3 cellular contexts compared by ENCODE assay signal in genomic region chr11:122742350-122742749, GRCh38.
TF ChIP-seq lines count a peak whose summit lies in the region.

No MANE protein-coding gene starts in this region.

TF ChIP-seq in liver, 16 proteins besides CTCF, POLR2A, EP300 and RAD21:
- TF ChIP-seq TAF1 (conservative IDR thresholded peaks at IDR 0.05) = no peak
- TF ChIP-seq NR2F2 (IDR thresholded peaks at IDR 0.05) = no peak
- no peak for TF ChIP-seq EGR1 (IDR thresholded peaks at IDR 0.05; ENCODE audit: low read depth in 2 of 2)
- TF ChIP-seq ZBTB33 (IDR thresholded peaks at IDR 0.05) = no peak
- no peak for TF ChIP-seq HNF4A (conservative IDR thresholded peaks at IDR 0.05)

TF ChIP-seq in HepG2, 621 proteins besides CTCF, POLR2A, EP300 and RAD21:
- TF ChIP-seq CBFB (CRISPR knock-in tag; IDR thresholded peaks at IDR 0.05) (no peak), ATM (IDR thresholded peaks at IDR 0.05; ENCODE audit: borderline replicate concordance) (no peak), BORCS8-MEF2B (CRISPR knock-in tag; IDR thresholded peaks at IDR 0.05) (no peak), SMAD3 (CRISPR knock-in tag; IDR thresholded peaks at IDR 0.05) (no peak), JDP2 (CRISPR knock-in tag; IDR thresholded peaks at IDR 0.05; ENCODE audit: borderline replicate concordance) (no peak), ZNF703 (CRISPR knock-in tag; IDR thresholded peaks at IDR 0.05; ENCODE audit: borderline replicate concordance) (no peak), ZC3H13 (CRISPR knock-in tag; IDR thresholded peaks at IDR 0.05) (no peak), KMT2A (CRISPR knock-in tag; IDR thresholded peaks at IDR 0.05) (no peak), ASH2L (IDR thresholded peaks at IDR 0.05; ENCODE audit: insufficient read length, low read depth, low read length) (no peak), SIX1 (CRISPR knock-in tag; IDR thresholded peaks at IDR 0.05; ENCODE audit: borderline replicate concordance) (no peak)
- TF ChIP-seq, protein P1, sequence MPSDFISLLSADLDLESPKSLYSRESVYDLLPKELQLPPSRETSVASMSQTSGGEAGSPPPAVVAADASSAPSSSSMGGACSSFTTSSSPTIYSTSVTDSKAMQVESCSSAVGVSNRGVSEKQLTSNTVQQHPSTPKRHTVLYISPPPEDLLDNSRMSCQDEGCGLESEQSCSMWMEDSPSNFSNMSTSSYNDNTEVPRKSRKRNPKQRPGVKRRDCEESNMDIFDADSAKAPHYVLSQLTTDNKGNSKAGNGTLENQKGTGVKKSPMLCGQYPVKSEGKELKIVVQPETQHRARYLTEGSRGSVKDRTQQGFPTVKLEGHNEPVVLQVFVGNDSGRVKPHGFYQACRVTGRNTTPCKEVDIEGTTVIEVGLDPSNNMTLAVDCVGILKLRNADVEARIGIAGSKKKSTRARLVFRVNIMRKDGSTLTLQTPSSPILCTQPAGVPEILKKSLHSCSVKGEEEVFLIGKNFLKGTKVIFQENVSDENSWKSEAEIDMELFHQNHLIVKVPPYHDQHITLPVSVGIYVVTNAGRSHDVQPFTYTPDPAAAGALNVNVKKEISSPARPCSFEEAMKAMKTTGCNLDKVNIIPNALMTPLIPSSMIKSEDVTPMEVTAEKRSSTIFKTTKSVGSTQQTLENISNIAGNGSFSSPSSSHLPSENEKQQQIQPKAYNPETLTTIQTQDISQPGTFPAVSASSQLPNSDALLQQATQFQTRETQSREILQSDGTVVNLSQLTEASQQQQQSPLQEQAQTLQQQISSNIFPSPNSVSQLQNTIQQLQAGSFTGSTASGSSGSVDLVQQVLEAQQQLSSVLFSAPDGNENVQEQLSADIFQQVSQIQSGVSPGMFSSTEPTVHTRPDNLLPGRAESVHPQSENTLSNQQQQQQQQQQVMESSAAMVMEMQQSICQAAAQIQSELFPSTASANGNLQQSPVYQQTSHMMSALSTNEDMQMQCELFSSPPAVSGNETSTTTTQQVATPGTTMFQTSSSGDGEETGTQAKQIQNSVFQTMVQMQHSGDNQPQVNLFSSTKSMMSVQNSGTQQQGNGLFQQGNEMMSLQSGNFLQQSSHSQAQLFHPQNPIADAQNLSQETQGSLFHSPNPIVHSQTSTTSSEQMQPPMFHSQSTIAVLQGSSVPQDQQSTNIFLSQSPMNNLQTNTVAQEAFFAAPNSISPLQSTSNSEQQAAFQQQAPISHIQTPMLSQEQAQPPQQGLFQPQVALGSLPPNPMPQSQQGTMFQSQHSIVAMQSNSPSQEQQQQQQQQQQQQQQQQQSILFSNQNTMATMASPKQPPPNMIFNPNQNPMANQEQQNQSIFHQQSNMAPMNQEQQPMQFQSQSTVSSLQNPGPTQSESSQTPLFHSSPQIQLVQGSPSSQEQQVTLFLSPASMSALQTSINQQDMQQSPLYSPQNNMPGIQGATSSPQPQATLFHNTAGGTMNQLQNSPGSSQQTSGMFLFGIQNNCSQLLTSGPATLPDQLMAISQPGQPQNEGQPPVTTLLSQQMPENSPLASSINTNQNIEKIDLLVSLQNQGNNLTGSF (CRISPR knock-in tag; IDR thresholded peaks at IDR 0.05) = no peak
- TF ChIP-seq, protein P2, sequence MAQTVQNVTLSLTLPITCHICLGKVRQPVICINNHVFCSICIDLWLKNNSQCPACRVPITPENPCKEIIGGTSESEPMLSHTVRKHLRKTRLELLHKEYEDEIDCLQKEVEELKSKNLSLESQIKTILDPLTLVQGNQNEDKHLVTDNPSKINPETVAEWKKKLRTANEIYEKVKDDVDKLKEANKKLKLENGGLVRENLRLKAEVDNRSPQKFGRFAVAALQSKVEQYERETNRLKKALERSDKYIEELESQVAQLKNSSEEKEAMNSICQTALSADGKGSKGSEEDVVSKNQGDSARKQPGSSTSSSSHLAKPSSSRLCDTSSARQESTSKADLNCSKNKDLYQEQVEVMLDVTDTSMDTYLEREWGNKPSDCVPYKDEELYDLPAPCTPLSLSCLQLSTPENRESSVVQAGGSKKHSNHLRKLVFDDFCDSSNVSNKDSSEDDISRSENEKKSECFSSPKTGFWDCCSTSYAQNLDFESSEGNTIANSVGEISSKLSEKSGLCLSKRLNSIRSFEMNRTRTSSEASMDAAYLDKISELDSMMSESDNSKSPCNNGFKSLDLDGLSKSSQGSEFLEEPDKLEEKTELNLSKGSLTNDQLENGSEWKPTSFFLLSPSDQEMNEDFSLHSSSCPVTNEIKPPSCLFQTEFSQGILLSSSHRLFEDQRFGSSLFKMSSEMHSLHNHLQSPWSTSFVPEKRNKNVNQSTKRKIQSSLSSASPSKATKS (CRISPR knock-in tag; IDR thresholded peaks at IDR 0.05) = no peak

TF ChIP-seq in H1, 55 proteins besides CTCF, POLR2A, EP300 and RAD21:
- TF ChIP-seq HDAC2 (IDR thresholded peaks at IDR 0.05; ENCODE audit: borderline replicate concordance in 1 of 2, low read depth in 2 of 2, low read length in 2 of 2) (no peak), TAF1 (IDR thresholded peaks at IDR 0.05; ENCODE audit: low read depth, low read length) (no peak), SIN3A (conservative IDR thresholded peaks at IDR 0.05 in 1 of 2, IDR thresholded peaks at IDR 0.05 in 1 of 2; ENCODE audit: low read depth in 1 of 2, low read length in 2 of 2) (no peak), USF2 (IDR thresholded peaks at IDR 0.05; ENCODE audit: low read length) (no peak), RBBP5 (IDR thresholded peaks at IDR 0.05; ENCODE audit: borderline replicate concordance, low read depth, low read length) (no peak), SP4 (IDR thresholded peaks at IDR 0.05; ENCODE audit: low read length) (no peak), MAX (IDR thresholded peaks at IDR 0.05) (no peak)
TF ChIP-seq in H1: peak in this region for 0.
